ENCODE assay signal across 24 cellular contexts in the genomic region with DNA sequence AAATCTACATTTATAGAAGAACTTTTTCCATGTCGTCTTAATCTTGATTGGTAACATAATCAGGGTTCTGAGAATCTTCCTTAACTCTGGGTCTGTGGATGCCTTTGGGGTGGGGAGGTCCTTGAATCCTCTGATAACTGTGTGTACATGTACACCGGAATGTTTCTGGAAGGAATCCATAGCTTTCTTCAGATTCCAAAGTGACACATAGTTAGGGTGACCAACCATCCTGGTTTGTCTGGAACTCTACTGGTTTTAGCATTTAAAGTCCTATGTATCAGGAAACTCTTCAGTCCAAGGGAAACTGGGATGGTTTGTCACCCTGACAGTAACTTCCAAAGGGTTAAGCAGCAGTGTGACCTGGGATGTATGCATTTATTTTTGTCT. TPM values are rescaled to one million over a fixed set of nuclear protein-coding genes. Genes with fewer than 3 reads are reported as not detected.
"Had no signal": no experiment of that assay in that cellular context is flagged by ENCODE, and none has a peak within 500 bp of the region (broad histone marks: within the 10 kb centered on the region; RNA-seq: fewer than 3 reads in every experiment).

No MANE protein-coding gene starts in this region.

- H3K9me3 Mint-ChIP-seq: activated B cell treated with CpG ODN at 0.5 μM for 24 hours; activated CD4-positive, alpha-beta memory T cell treated with anti-CD3 and anti-CD28 coated beads for 36 hours; activated naive CD8-positive, alpha-beta T cell treated with anti-CD3 and anti-CD28 coated beads, Interleukin-2, amount 10 ng/mL, durations not matched to agents 7 days and 5 days; activated T-helper 17 cell treated with anti-CD3 and anti-CD28 coated beads, Interleukin-2, amount 50 U/mL, for 72 hours; nephron progenitor cell; stimulated activated naive CD8-positive, alpha-beta T cell treated with anti-CD3 and anti-CD28 coated beads, Interleukin-15, Interleukin-2, amounts not matched to agents 100 ng/mL and 50 ng/mL, for 24 hours; T-helper 2 cell treated with Interferon-gamma antibody and Interleukin-4, amounts not matched to agents 5 μg/mL and 100 μg/mL, for 36 hours had no signal

- H3K4me3 ChIP-seq: esophagus muscularis mucosa, tibial nerve, vagina had no signal

- H3K27me3 Mint-ChIP-seq: activated B cell treated with CpG ODN at 0.5 μM for 24 hours; activated CD4-positive, alpha-beta memory T cell treated with anti-CD3 and anti-CD28 coated beads for 36 hours; activated naive CD8-positive, alpha-beta T cell treated with anti-CD3 and anti-CD28 coated beads, Interleukin-2, amount 10 ng/mL, durations not matched to agents 7 days and 5 days; activated T-helper 17 cell treated with anti-CD3 and anti-CD28 coated beads, Interleukin-2, amount 50 U/mL, for 72 hours; stimulated activated naive CD8-positive, alpha-beta T cell treated with anti-CD3 and anti-CD28 coated beads, Interleukin-15, Interleukin-2, amounts not matched to agents 100 ng/mL and 50 ng/mL, for 24 hours had no signal

- DNase-seq: activated B cell treated with CpG ODN at 0.5 μM for 24 hours; activated CD4-positive, alpha-beta memory T cell treated with anti-CD3 and anti-CD28 coated beads for 36 hours; activated CD4-positive, alpha-beta T cell treated with anti-CD3 and anti-CD28 coated beads for 4 hours; activated naive CD4-positive, alpha-beta T cell; activated naive CD8-positive, alpha-beta T cell treated with anti-CD3 and anti-CD28 coated beads, Interleukin-2, amount 10 ng/mL, durations not matched to agents 7 days and 5 days; anterior cingulate cortex; cortex of kidney; effector CD8-positive, alpha-beta T cell; hypothalamus; islet precursor cell; mammary epithelial cell; nephron progenitor cell; nucleus accumbens had no signal

- H3K27me3 ChIP-seq: esophagus muscularis mucosa, tibial nerve, vagina had no signal

- H3K4me1 Mint-ChIP-seq: activated B cell treated with CpG ODN at 0.5 μM for 24 hours; activated naive CD8-positive, alpha-beta T cell treated with anti-CD3 and anti-CD28 coated beads, Interleukin-2, amount 10 ng/mL, durations not matched to agents 7 days and 5 days; activated T-helper 17 cell treated with anti-CD3 and anti-CD28 coated beads, Interleukin-2, amount 50 U/mL, for 72 hours had no signal

- H3K9me3 ChIP-seq: esophagus muscularis mucosa, tibial nerve, vagina had no signal

- H3K27ac ChIP-seq: vagina had no signal

- ATAC-seq: activated T-helper 17 cell treated with anti-CD3 and anti-CD28 coated beads, Interleukin-2, amount 50 U/mL, for 72 hours had no signal

- H3K27ac Mint-ChIP-seq: activated B cell treated with CpG ODN at 0.5 μM for 24 hours; activated CD4-positive, alpha-beta memory T cell treated with anti-CD3 and anti-CD28 coated beads for 36 hours; activated naive CD8-positive, alpha-beta T cell treated with anti-CD3 and anti-CD28 coated beads, Interleukin-2, amount 10 ng/mL, durations not matched to agents 7 days and 5 days; activated T-helper 17 cell treated with anti-CD3 and anti-CD28 coated beads, Interleukin-2, amount 50 U/mL, for 72 hours; nephron progenitor cell; T-helper 2 cell treated with Interferon-gamma antibody and Interleukin-4, amounts not matched to agents 5 μg/mL and 100 μg/mL, for 36 hours had no signal

- H3K4me3 Mint-ChIP-seq: activated B cell treated with CpG ODN at 0.5 μM for 24 hours; activated CD4-positive, alpha-beta memory T cell treated with anti-CD3 and anti-CD28 coated beads for 36 hours; activated naive CD8-positive, alpha-beta T cell treated with anti-CD3 and anti-CD28 coated beads, Interleukin-2, amount 10 ng/mL, durations not matched to agents 7 days and 5 days; activated T-helper 17 cell treated with anti-CD3 and anti-CD28 coated beads, Interleukin-2, amount 50 U/mL, for 72 hours; nephron progenitor cell; stimulated activated naive CD8-positive, alpha-beta T cell treated with anti-CD3 and anti-CD28 coated beads, Interleukin-15, Interleukin-2, amounts not matched to agents 100 ng/mL and 50 ng/mL, for 24 hours; T-helper 2 cell treated with Interferon-gamma antibody and Interleukin-4, amounts not matched to agents 5 μg/mL and 100 μg/mL, for 36 hours had no signal

RNA-seq across cellular contexts. Expression of a gene that starts 19.2 kb away (rescaled TPM):
- total RNA-seq: activated B cell treated with CpG ODN at 0.5 μM for 24 hours; activated CD4-positive, alpha-beta memory T cell treated with anti-CD3 and anti-CD28 coated beads for 36 hours; activated naive CD8-positive, alpha-beta T cell treated with anti-CD3 and anti-CD28 coated beads, Interleukin-2, amount 10 ng/mL, durations not matched to agents 7 days and 5 days; activated T-helper 17 cell treated with anti-CD3 and anti-CD28 coated beads, Interleukin-2, amount 50 U/mL, for 72 hours; endothelial cell of umbilical vein; esophagus muscularis mucosa; fibroblast of villous mesenchyme; mammary epithelial cell; myocyte; renal cortical epithelial cell; skeletal muscle tissue; tibial nerve; vagina had no signal
- polyA plus RNA-seq: endothelial cell of umbilical vein, mammary epithelial cell had no signal
